ENCODE assay signal across 1 cellular context in the genomic region with DNA sequence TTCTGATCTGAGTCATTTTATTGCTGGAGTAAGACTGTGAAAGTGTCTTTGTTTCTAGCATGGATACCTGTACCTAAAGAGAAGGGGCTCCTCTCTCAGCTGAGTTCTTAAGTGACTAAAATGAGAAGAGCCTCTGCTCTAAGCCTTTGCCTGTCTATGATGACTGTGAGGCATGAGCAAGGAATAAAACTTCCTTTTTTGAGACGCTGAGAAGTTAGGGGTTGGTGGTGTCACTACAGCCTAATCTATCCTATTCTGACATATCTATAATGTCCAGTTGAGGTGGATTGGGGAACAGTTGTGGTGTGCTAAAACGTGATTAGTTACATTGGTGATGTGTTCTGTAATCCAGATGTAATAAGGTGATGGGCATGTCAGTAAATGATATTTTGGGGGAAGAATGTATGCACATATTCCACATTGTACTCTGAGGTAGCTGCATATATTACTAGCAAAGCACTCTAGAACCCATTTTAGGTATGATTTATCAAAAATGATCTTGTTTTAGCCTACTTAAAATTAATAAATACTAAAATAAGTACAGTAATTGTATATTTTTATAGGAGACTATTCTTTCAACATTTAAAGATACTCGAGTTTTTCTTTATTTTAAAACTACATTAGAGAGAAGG.
TF ChIP-seq lines count a peak whose summit lies in the region.

No MANE protein-coding gene starts in this region.

TF ChIP-seq in K562, 482 proteins besides CTCF, POLR2A, EP300 and RAD21 (continued from another document and continues in another):
- TF ChIP-seq UBTF (IDR thresholded peaks at IDR 0.05; ENCODE audit: borderline replicate concordance in 1 of 2, low read depth in 2 of 2, low read length in 2 of 2) = no peak
- TF ChIP-seq NEUROD1 (IDR thresholded peaks at IDR 0.05; ENCODE audit: borderline replicate concordance, low read depth, low read length, partially characterized antibody) = no peak
- peak; percentile 86 for TF ChIP-seq FOXM1 (IDR thresholded peaks at IDR 0.05; ENCODE audit: low read depth)
- no peak for TF ChIP-seq FOXM1 (CRISPR knock-in tag; IDR thresholded peaks at IDR 0.05; ENCODE audit: low read depth)
- TF ChIP-seq NONO (IDR thresholded peaks at IDR 0.05; ENCODE audit: low read depth in 2 of 2, low read length in 1 of 2) = no peak
- no peak for TF ChIP-seq RBM22 (IDR thresholded peaks at IDR 0.05; ENCODE audit: low read depth, low read length, poor library complexity, severe bottlenecking)
- 0 out of 2 replicates have a peak, but pooled peaks have one; percentile 29 for TF ChIP-seq GATAD2A (IDR thresholded peaks at IDR 0.05)
- no peak for TF ChIP-seq LCOR (CRISPR knock-in tag; IDR thresholded peaks at IDR 0.05)
- no peak for TF ChIP-seq TAF7 (tag; IDR thresholded peaks at IDR 0.05)
- no peak for TF ChIP-seq RBM34 (IDR thresholded peaks at IDR 0.05; ENCODE audit: borderline replicate concordance, insufficient read depth, low read length)
- TF ChIP-seq TAL1 (IDR thresholded peaks at IDR 0.05) = peak; percentile 93
- TF ChIP-seq CHCHD3 (CRISPR knock-in tag; IDR thresholded peaks at IDR 0.05) = no peak
- TF ChIP-seq ZNF707 (CRISPR knock-in tag; conservative IDR thresholded peaks at IDR 0.05) = no peak
- peak; percentile 78 for TF ChIP-seq SMARCC2 (IDR thresholded peaks at IDR 0.05; ENCODE audit: low read depth)
- TF ChIP-seq SRSF9 (IDR thresholded peaks at IDR 0.05; ENCODE audit: borderline replicate concordance, low read depth, low read length) = no peak
- TF ChIP-seq STAT5B (CRISPR knock-in tag; IDR thresholded peaks at IDR 0.05) = no peak
- peak; percentile 74 for TF ChIP-seq GATAD2B (IDR thresholded peaks at IDR 0.05; ENCODE audit: borderline replicate concordance)
- TF ChIP-seq CTBP1 (IDR thresholded peaks at IDR 0.05; ENCODE audit: borderline replicate concordance) = peak; percentile 45; the same call in 1 of the 2 replicates
- no peak for TF ChIP-seq RERE (CRISPR knock-in tag; IDR thresholded peaks at IDR 0.05; ENCODE audit: borderline replicate concordance)
- no peak for TF ChIP-seq ATF1 (CRISPR knock-in tag; IDR thresholded peaks at IDR 0.05)
- TF ChIP-seq ATF1 (tag; IDR thresholded peaks at IDR 0.05) = peak; percentile 49; the same call in 1 of the 2 replicates
- no peak for TF ChIP-seq TCF7 (IDR thresholded peaks at IDR 0.05; ENCODE audit: borderline replicate concordance)
- TF ChIP-seq NUFIP1 (IDR thresholded peaks at IDR 0.05; ENCODE audit: partially characterized antibody) = no peak
- no peak for TF ChIP-seq ZNF384 (IDR thresholded peaks at IDR 0.05; ENCODE audit: low read depth, low read length)
- TF ChIP-seq ZNF561 (CRISPR knock-in tag; conservative IDR thresholded peaks at IDR 0.05) = no peak
- no peak for TF ChIP-seq RBM14 (IDR thresholded peaks at IDR 0.05; ENCODE audit: borderline replicate concordance, insufficient read depth, low read depth, low read length)
- no peak for TF ChIP-seq FOXA1 (IDR thresholded peaks at IDR 0.05; ENCODE audit: borderline replicate concordance)
- TF ChIP-seq YBX1 (IDR thresholded peaks at IDR 0.05) = no peak
- TF ChIP-seq, protein P1, sequence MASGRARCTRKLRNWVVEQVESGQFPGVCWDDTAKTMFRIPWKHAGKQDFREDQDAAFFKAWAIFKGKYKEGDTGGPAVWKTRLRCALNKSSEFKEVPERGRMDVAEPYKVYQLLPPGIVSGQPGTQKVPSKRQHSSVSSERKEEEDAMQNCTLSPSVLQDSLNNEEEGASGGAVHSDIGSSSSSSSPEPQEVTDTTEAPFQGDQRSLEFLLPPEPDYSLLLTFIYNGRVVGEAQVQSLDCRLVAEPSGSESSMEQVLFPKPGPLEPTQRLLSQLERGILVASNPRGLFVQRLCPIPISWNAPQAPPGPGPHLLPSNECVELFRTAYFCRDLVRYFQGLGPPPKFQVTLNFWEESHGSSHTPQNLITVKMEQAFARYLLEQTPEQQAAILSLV (tag; IDR thresholded peaks at IDR 0.05) = no peak
- TF ChIP-seq ZSCAN29 (IDR thresholded peaks at IDR 0.05) = no peak
- TF ChIP-seq, protein P2, sequence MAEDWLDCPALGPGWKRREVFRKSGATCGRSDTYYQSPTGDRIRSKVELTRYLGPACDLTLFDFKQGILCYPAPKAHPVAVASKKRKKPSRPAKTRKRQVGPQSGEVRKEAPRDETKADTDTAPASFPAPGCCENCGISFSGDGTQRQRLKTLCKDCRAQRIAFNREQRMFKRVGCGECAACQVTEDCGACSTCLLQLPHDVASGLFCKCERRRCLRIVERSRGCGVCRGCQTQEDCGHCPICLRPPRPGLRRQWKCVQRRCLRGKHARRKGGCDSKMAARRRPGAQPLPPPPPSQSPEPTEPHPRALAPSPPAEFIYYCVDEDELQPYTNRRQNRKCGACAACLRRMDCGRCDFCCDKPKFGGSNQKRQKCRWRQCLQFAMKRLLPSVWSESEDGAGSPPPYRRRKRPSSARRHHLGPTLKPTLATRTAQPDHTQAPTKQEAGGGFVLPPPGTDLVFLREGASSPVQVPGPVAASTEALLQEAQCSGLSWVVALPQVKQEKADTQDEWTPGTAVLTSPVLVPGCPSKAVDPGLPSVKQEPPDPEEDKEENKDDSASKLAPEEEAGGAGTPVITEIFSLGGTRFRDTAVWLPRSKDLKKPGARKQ (CRISPR knock-in tag; IDR thresholded peaks at IDR 0.05) = no peak
- no peak for TF ChIP-seq ZNF311 (CRISPR knock-in tag; IDR thresholded peaks at IDR 0.05)
- TF ChIP-seq, protein P3, sequence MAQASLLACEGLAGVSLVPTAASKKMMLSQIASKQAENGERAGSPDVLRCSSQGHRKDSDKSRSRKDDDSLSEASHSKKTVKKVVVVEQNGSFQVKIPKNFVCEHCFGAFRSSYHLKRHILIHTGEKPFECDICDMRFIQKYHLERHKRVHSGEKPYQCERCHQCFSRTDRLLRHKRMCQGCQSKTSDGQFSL (CRISPR knock-in tag; IDR thresholded peaks at IDR 0.05) = no peak
- TF ChIP-seq, protein P3 (tag; IDR thresholded peaks at IDR 0.05) = no peak
- TF ChIP-seq E2F3 (CRISPR knock-in tag; IDR thresholded peaks at IDR 0.05) = no peak
- peak; percentile 57 for TF ChIP-seq GATA2 (CRISPR knock-in tag; IDR thresholded peaks at IDR 0.05)
- no peak for TF ChIP-seq HNRNPUL1 (IDR thresholded peaks at IDR 0.05; ENCODE audit: low read length)
- TF ChIP-seq PHF20 (IDR thresholded peaks at IDR 0.05; ENCODE audit: partially characterized antibody) = no peak
- no peak for TF ChIP-seq STAG1 (CRISPR knock-in tag; IDR thresholded peaks at IDR 0.05; ENCODE audit: borderline replicate concordance)
- TF ChIP-seq TAF15 (IDR thresholded peaks at IDR 0.05; ENCODE audit: low read depth, low read length) = no peak
- no peak for TF ChIP-seq GABPB2 (CRISPR knock-in tag; conservative IDR thresholded peaks at IDR 0.05)
- peak; percentile 88 for TF ChIP-seq KLF16 (IDR thresholded peaks at IDR 0.05)
- TF ChIP-seq MYC (IDR thresholded peaks at IDR 0.05; ENCODE audit: low read depth, low read length) = peak; percentile 18; the same call in 1 of the 2 replicates
- no peak for TF ChIP-seq MYC (CRISPR knock-in tag; IDR thresholded peaks at IDR 0.05; ENCODE audit: borderline replicate concordance, low read depth)
- peak; percentile 55; the same call in 1 of the 2 replicates for TF ChIP-seq SMAD4 (CRISPR knock-in tag; conservative IDR thresholded peaks at IDR 0.05)
- TF ChIP-seq HNRNPH1 (optimal IDR thresholded peaks at IDR 0.05; ENCODE audit: low read depth, low read length) = no peak
- TF ChIP-seq, protein P4, sequence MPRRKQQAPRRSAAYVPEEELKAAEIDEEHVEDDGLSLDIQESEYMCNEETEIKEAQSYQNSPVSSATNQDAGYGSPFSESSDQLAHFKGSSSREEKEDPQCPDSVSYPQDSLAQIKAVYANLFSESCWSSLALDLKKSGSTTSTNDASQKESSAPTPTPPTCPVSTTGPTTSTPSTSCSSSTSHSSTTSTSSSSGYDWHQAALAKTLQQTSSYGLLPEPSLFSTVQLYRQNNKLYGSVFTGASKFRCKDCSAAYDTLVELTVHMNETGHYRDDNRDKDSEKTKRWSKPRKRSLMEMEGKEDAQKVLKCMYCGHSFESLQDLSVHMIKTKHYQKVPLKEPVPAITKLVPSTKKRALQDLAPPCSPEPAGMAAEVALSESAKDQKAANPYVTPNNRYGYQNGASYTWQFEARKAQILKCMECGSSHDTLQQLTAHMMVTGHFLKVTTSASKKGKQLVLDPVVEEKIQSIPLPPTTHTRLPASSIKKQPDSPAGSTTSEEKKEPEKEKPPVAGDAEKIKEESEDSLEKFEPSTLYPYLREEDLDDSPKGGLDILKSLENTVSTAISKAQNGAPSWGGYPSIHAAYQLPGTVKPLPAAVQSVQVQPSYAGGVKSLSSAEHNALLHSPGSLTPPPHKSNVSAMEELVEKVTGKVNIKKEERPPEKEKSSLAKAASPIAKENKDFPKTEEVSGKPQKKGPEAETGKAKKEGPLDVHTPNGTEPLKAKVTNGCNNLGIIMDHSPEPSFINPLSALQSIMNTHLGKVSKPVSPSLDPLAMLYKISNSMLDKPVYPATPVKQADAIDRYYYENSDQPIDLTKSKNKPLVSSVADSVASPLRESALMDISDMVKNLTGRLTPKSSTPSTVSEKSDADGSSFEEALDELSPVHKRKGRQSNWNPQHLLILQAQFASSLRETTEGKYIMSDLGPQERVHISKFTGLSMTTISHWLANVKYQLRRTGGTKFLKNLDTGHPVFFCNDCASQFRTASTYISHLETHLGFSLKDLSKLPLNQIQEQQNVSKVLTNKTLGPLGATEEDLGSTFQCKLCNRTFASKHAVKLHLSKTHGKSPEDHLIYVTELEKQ (CRISPR knock-in tag; IDR thresholded peaks at IDR 0.05) = no peak
- no peak for TF ChIP-seq HINFP (tag; conservative IDR thresholded peaks at IDR 0.05; ENCODE audit: low read depth)
- peak; percentile 55 for TF ChIP-seq RBFOX2 (IDR thresholded peaks at IDR 0.05; ENCODE audit: low read depth, low read length)
- TF ChIP-seq MTF1 (CRISPR knock-in tag; IDR thresholded peaks at IDR 0.05; ENCODE audit: borderline replicate concordance) = no peak
- TF ChIP-seq ZNF23 (CRISPR knock-in tag; IDR thresholded peaks at IDR 0.05) = no peak
- TF ChIP-seq HLTF (IDR thresholded peaks at IDR 0.05) = no peak
- TF ChIP-seq CBX3 (IDR thresholded peaks at IDR 0.05; ENCODE audit: borderline replicate concordance in 1 of 2, low read length in 2 of 2) = peak in 1 of 2 experiments; percentile 35; a peak in 1 of 3 replicates
- no peak for TF ChIP-seq ZNF143 (CRISPR knock-in tag; IDR thresholded peaks at IDR 0.05)
- no peak for TF ChIP-seq NCOA4 (IDR thresholded peaks at IDR 0.05; ENCODE audit: partially characterized antibody)
